ENCODE assay signal across 9 cellular contexts in genomic region chr14:61699092-61699491, GRCh38. TPM values are rescaled to one million over a fixed set of nuclear protein-coding genes. Genes with fewer than 3 reads are reported as not detected.
DNase-seq lines count a peak whose midpoint lies in the region; ATAC-seq and TF ChIP-seq lines count a peak whose summit lies in the region.
"Had no signal": no experiment of that assay in that cellular context is flagged by ENCODE, and none has a peak within 500 bp of the region (broad histone marks: within the 10 kb centered on the region; RNA-seq: fewer than 3 reads in every experiment).

No MANE protein-coding gene starts in this region.

- 58% methylated on average over 5 of the region's 5 CpGs for WGBS in right cardiac atrium
- 52% methylated on average over 5 of the region's 5 CpGs for WGBS in prostate gland

- H3K27me3 Mint-ChIP-seq in activated naive CD8-positive, alpha-beta T cell treated with anti-CD3 and anti-CD28 coated beads for 36 hours = no peaks in the 10 kb centered on the region

- no peaks in the 10 kb centered on the region for H3K27me3 ChIP-seq in right cardiac atrium (ENCODE audit: control insufficient read depth, insufficient read depth)
- H3K27me3 ChIP-seq in upper lobe of right lung = no peaks in the 10 kb centered on the region
- H3K27me3 ChIP-seq in prostate gland (replicated peaks; ENCODE audit: insufficient read depth) = no peaks in the 10 kb centered on the region

- no peak for DNase-seq in right cardiac atrium
- DNase-seq in Right ventricle myocardium inferior (ENCODE audit: missing footprints) = no peak
- no peak for DNase-seq in activated naive CD8-positive, alpha-beta T cell treated with anti-CD3 and anti-CD28 coated beads for 36 hours
- peak; percentile 26 for DNase-seq in iris pigment epithelial cell (ENCODE audit: low read depth)
- DNase-seq in upper lobe of right lung = no peak
- no peak for DNase-seq in prostate gland (ENCODE audit: low spot score)
- no peak for DNase-seq in activated effector memory CD4-positive, alpha-beta T cell treated with Interleukin-2 at 50 U/mL for 16 hours
- DNase-seq in AG08395 (ENCODE audit: low spot score) = no peak
- DNase-seq: activated CD4-positive, alpha-beta T cell treated with anti-CD3 and anti-CD28 coated beads, Interleukin-2, amount 50 U/mL, for 4 hours had no signal

- H3K27ac ChIP-seq in right cardiac atrium (ENCODE audit: low read length) (no peak overlapping the region), upper lobe of right lung (peak overlapping the region; percentile 2), prostate gland (no peak overlapping the region)

- ATAC-seq in right cardiac atrium = no peak
- ATAC-seq in Right ventricle myocardium inferior = no peak
- no peak for ATAC-seq in upper lobe of right lung

- intact Hi-C loops in right cardiac atrium (cut with DNase I) (loop anchor here in 1 of 4 donors (10.0 kb wide), 1 partner anchor 224 kb away; no protein-coding TSS in a partner anchor), Right ventricle myocardium inferior (cut with DNase I) (loop anchor here (5.0 kb wide), 3 partner anchors 53 to 172 kb away; no protein-coding TSS in a partner anchor), upper lobe of right lung (cut with DNase I) (no loop called here), prostate gland (cut with DNase I) (loop anchor here (5.0 to 10.0 kb wide), 3 partner anchors 74 to 227 kb away; no protein-coding TSS in a partner anchor)

- TF ChIP-seq CTCF in upper lobe of right lung (IDR thresholded peaks at IDR 0.05) = no peak
- TF ChIP-seq CTCF in prostate gland (IDR thresholded peaks at IDR 0.05) = no peak

- H3K9me3 Mint-ChIP-seq in activated naive CD8-positive, alpha-beta T cell treated with anti-CD3 and anti-CD28 coated beads for 36 hours = no peaks in the 10 kb centered on the region

- peaks cover 54% of the 10 kb centered on the region for H3K36me3 Mint-ChIP-seq in activated naive CD8-positive, alpha-beta T cell treated with anti-CD3 and anti-CD28 coated beads for 36 hours

- H3K4me1 Mint-ChIP-seq in activated naive CD8-positive, alpha-beta T cell treated with anti-CD3 and anti-CD28 coated beads for 36 hours = peaks cover 54% of the 10 kb centered on the region

- H3K4me1 ChIP-seq in right cardiac atrium (ENCODE audit: control insufficient read depth, insufficient read depth, low read length) (peaks cover 3% of the 10 kb centered on the region), upper lobe of right lung (peaks cover 39% of the 10 kb centered on the region), prostate gland (replicated peaks) (no peaks in the 10 kb centered on the region)

- H3K4me3 ChIP-seq in right cardiac atrium (ENCODE audit: low read length) (peak overlapping the region; percentile 71), upper lobe of right lung (peak overlapping the region; percentile 89), prostate gland (no peak overlapping the region)

- H3K9me3 ChIP-seq in right cardiac atrium (ENCODE audit: control insufficient read depth, low read length) (no peaks in the 10 kb centered on the region), upper lobe of right lung (no peaks in the 10 kb centered on the region), prostate gland (no peaks in the 10 kb centered on the region)

- H3K27ac Mint-ChIP-seq in activated naive CD8-positive, alpha-beta T cell treated with anti-CD3 and anti-CD28 coated beads for 36 hours = peak overlapping the region; percentile 98

- H3K36me3 ChIP-seq in upper lobe of right lung (no peaks in the 10 kb centered on the region), prostate gland (no peaks in the 10 kb centered on the region)

- H3K4me3 Mint-ChIP-seq in activated naive CD8-positive, alpha-beta T cell treated with anti-CD3 and anti-CD28 coated beads for 36 hours = peak overlapping the region; percentile 97

- TF ChIP-seq POLR2A in prostate gland (IDR thresholded peaks at IDR 0.05) = no peak

RNA-seq across cellular contexts. Expression of gene HIF1A, which starts 3.8 kb away (rescaled TPM):
- total RNA-seq in right cardiac atrium = 100 to 1,000 TPM in 1 of 4 donors, 10 to 100 TPM in 3; 52.7 to 117 (median 81.1) TPM
- 25.5 TPM for polyA plus RNA-seq in right cardiac atrium
- total RNA-seq in Right ventricle myocardium inferior = 53.4 TPM
- 100 to 1,000 TPM; 157 to 158 TPM for total RNA-seq in activated naive CD8-positive, alpha-beta T cell treated with anti-CD3 and anti-CD28 coated beads for 36 hours
- total RNA-seq in upper lobe of right lung = 108 TPM
- 100 to 1,000 TPM in 1 of 2 donors, 10 to 100 TPM in 1; 61.7 to 101 TPM for total RNA-seq in prostate gland

Comparison
In these comparisons a context has a peak if more than half of its experiments do, and no peak if none do; other contexts are left out.
1. H3K4me3 ChIP-seq: peak in right cardiac atrium (single experiment) and upper lobe of right lung (single experiment); none in prostate gland (0 of 2).